ENCODE assay signal across 8 cellular contexts in the genomic region with DNA sequence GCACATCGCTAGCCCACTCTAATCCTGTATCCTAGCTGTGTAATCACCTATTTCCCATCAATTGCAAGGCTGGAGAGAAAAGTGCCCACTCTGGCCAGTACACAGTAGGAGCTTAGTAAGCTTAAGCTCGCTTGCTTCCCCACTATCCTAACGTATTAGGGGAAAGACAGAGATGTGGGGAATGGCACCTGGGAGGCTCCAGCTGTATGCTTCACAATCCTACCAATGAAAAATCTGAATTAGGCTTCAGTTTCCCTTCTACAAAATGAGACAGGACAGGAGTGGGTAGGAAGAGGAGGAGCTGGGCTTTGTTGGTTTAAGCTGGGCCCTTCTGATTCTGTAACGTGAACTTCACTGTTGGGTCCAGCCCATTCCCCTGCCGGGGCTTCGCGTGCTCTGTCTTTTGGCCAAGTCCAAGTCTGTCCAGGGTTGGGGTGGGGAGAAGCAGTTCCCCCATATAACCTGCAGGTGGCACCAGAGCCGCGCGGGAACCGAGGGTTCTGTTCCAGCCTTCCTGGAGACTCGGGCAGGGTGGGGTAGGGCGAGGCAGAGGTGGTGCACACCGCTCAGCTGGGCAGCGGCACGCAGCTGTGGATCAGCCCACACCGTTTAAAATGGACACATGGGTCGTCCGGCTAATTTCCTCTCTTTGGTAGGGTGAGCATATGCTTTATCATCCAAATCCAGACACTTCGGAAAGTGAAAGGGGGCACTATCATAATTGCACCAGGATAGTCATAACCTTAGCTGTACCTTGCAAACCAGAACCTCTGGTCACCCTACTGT.
DNase-seq lines count a peak whose midpoint lies in the region; ATAC-seq and TF ChIP-seq lines count a peak whose summit lies in the region.

No MANE protein-coding gene starts in this region.

- TF ChIP-seq CTCF in endothelial cell (IDR thresholded peaks at IDR 0.05; ENCODE audit: unreplicated experiment) = peak; percentile 90

- H3K27me3 Mint-ChIP-seq in endothelial cell (ENCODE audit: unreplicated experiment) = no peaks in the 10 kb centered on the region

- DNase-seq in NK-92 treated with Interleukin-12 subunit alpha and Interleukin-12 subunit beta, amount 100 ng/mL, for 24 hours (lab: John Stamatoyannopoulos, UW) = peak; percentile 81
- DNase-seq in NK-92 (lab: John Stamatoyannopoulos, UW; ENCODE audit: unreplicated experiment) (no peak), NCI-H82 (lab: John Stamatoyannopoulos, UW) (peak; percentile 84), endothelial cell (ENCODE audit: low spot score) (peak; percentile 86), mucosa of gallbladder (ENCODE audit: low spot score) (peak; percentile 76)
- peak; percentile 40 to 81 (median 79) for DNase-seq in activated CD8-positive, alpha-beta memory T cell treated with anti-CD3 and anti-CD28 coated beads for 48 hours (ENCODE audit: low read depth in 2 of 3, low spot score in 2 of 3)
- peak; percentile 48 to 58 for DNase-seq in stimulated activated CD8-positive, alpha-beta memory T cell treated with anti-CD3 and anti-CD28 coated beads, Interleukin-4, amount 100 ng/mL, for 1 hour (ENCODE audit: low read depth in 2 of 2, low spot score in 1 of 2)

- H3K4me1 Mint-ChIP-seq in endothelial cell (ENCODE audit: unreplicated experiment) = no peaks in the 10 kb centered on the region

- H3K36me3 Mint-ChIP-seq in endothelial cell (ENCODE audit: low read depth, unreplicated experiment) = no peaks in the 10 kb centered on the region

- ATAC-seq in HG03175 (IDR thresholded peaks at IDR 0.05; ENCODE audit: unreplicated experiment) = peak; percentile 84

- H3K9me3 Mint-ChIP-seq in endothelial cell (ENCODE audit: unreplicated experiment) = no peaks in the 10 kb centered on the region

- H3K4me3 Mint-ChIP-seq in endothelial cell (ENCODE audit: unreplicated experiment) = no peak overlapping the region

- no peak overlapping the region for H3K27ac Mint-ChIP-seq in endothelial cell (ENCODE audit: unreplicated experiment)
